ENCODE assay signal across 8 cellular contexts in genomic region chr3:115783938-115784738, GRCh38.
A peak's percentile ranks its signal among the peaks of the same experiment; 100 is the strongest.
DNase-seq lines count a peak whose midpoint lies in the region; ATAC-seq, FAIRE-seq and TF ChIP-seq lines count a peak whose summit lies in the region.

No MANE protein-coding gene starts in this region.

- peaks cover 0 to 22% (median 16%) of the 10 kb centered on the region in 6 donors for H3K4me1 ChIP-seq in spleen

- intact Hi-C loops in spleen (cut with DNase I; ENCODE audit: low total_unique reads): no loop called here

- no peaks in the 10 kb centered on the region for H3K9me3 ChIP-seq in spleen

- TF ChIP-seq POLR2A in spleen (IDR thresholded peaks at IDR 0.05): no peak

- peak; percentile 91 for DNase-seq in AG08396 (ENCODE audit: low spot score)
- DNase-seq in NCI-H2227 (lab: John Stamatoyannopoulos, UW; ENCODE audit: unreplicated experiment): peak; percentile 88
- peak; percentile 83 for DNase-seq in bronchial epithelial cell (ENCODE audit: low read depth)
- peak; percentile 76 for DNase-seq in inferior parietal cortex (ENCODE audit: extremely low spot score)
- peak; percentile 97 for DNase-seq in spleen

- H3K27me3 ChIP-seq in bronchial epithelial cell (ENCODE audit: control insufficient read depth, insufficient read depth, low read length) (no peaks in the 10 kb centered on the region), spleen (replicated peaks in 1 of 7) (peaks cover 0 to 7% (median 0%) of the 10 kb centered on the region in 7 donors)

- no peak for FAIRE-seq in bronchial epithelial cell (lab: Jason Lieb, UNC)

- H3K36me3 ChIP-seq in bronchial epithelial cell (ENCODE audit: control insufficient read depth, insufficient read depth, low read length) (no peaks in the 10 kb centered on the region), spleen (no peaks in the 10 kb centered on the region)

- peak overlapping the region; percentile 88 to 96 (median 94) for H3K27ac ChIP-seq in spleen

- TF ChIP-seq CTCF in WI38 (IDR thresholded peaks at IDR 0.05; ENCODE audit: low read depth, low read length) (peak; percentile 96), bronchial epithelial cell (IDR thresholded peaks at IDR 0.05; ENCODE audit: insufficient read depth, low read length, severe bottlenecking) (peak; percentile 94), spleen (IDR thresholded peaks at IDR 0.05 in 8 of 11, conservative IDR thresholded peaks at IDR 0.05 in 3 of 11) (peak; percentile 96 to 99 (median 98))

- peak; percentile 93 for ATAC-seq in GM18909 (IDR thresholded peaks at IDR 0.05; ENCODE audit: poor library complexity, unreplicated experiment)
- ATAC-seq in HG03196 (IDR thresholded peaks at IDR 0.05; ENCODE audit: unreplicated experiment): peak; percentile 94

- WGBS in spleen, 5 donors: 0 to 1% (median 0%) methylated on average over 53 to 81 of the region's 81 CpGs

- H3K4me3 ChIP-seq in WI38 (ENCODE audit: low read depth, low read length) (peak overlapping the region; percentile 66), bronchial epithelial cell (ENCODE audit: low read depth, low read length) (peak overlapping the region; percentile 52), spleen (peak overlapping the region; percentile 51 to 92 (median 74))

Comparison
In these comparisons a context has a peak if more than half of its experiments do, and no peak if none do; other contexts are left out.
1. Peak in every context shown above with its lines: DNase-seq, ATAC-seq, H3K4me3 ChIP-seq and H3K27ac ChIP-seq.